26 cellular contexts compared by ENCODE assay signal in genomic region chrX:147378767-147379166, GRCh38.
"Had no signal": no experiment of that assay in that cellular context is flagged by ENCODE, and none has a peak within 500 bp of the region (broad histone marks: within the 10 kb centered on the region; RNA-seq: fewer than 3 reads in every experiment).

No MANE protein-coding gene starts in this region.

- H3K27me3 ChIP-seq: colonic mucosa, esophagus squamous epithelium, heart right ventricle, left lung had no signal

- H3K4me3 ChIP-seq: colonic mucosa, esophagus squamous epithelium, heart right ventricle, left lung, lower lobe of right lung, mucosa of descending colon had no signal

- H3K9me3 ChIP-seq: colonic mucosa, heart right ventricle, left lung, lower lobe of right lung, mucosa of descending colon had no signal

- ATAC-seq: effector memory CD8-positive, alpha-beta T cell; esophagus mucosa; heart right ventricle; left cardiac atrium; left lung; left ventricle myocardium superior; lower lobe of right lung; mucosa of descending colon; naive thymus-derived CD8-positive, alpha-beta T cell had no signal

- H3K4me1 ChIP-seq: colonic mucosa, esophagus squamous epithelium, heart right ventricle, left lung, lower lobe of right lung had no signal

- DNase-seq: colonic mucosa; cortex of kidney; effector CD8-positive, alpha-beta T cell; effector memory CD8-positive, alpha-beta T cell; endodermal cell; erythroblast; esophagus squamous epithelium; foreskin fibroblast; foreskin melanocyte; glutamatergic neuron; head of caudate nucleus; heart right ventricle; hippocampal formation; left cardiac atrium; left lung; left ventricle myocardium superior; lower lobe of right lung; mesenchymal stem cell; mucosa of descending colon; naive B cell; naive thymus-derived CD8-positive, alpha-beta T cell had no signal

- FAIRE-seq: endometrium, islet of Langerhans, keratinocyte had no signal

- H3K27ac ChIP-seq: colonic mucosa, epithelial cell of prostate, esophagus squamous epithelium, heart right ventricle, left lung, lower lobe of right lung had no signal

- H3K36me3 ChIP-seq: colonic mucosa, esophagus squamous epithelium, heart right ventricle, left lung, lower lobe of right lung had no signal
